In genomic region chr18:50559750-50560680, GRCh38 we compare ENCODE assay signal across 8 cellular contexts. TPM values are rescaled to one million over a fixed set of nuclear protein-coding genes. Genes with fewer than 3 reads are reported as not detected.
A peak's percentile ranks its signal among the peaks of the same experiment; 100 is the strongest.
DNase-seq lines count a peak whose midpoint lies in the region; ATAC-seq, FAIRE-seq and TF ChIP-seq lines count a peak whose summit lies in the region.

Gene MAPK4 (plus strand): TSS chr18:50560087. CDS start chr18:50663959, 103,872 bp downstream.

- peak; percentile 80 for ATAC-seq in GM21723 (IDR thresholded peaks at IDR 0.05; ENCODE audit: unreplicated experiment)
- no peak for ATAC-seq in GM19455 (IDR thresholded peaks at IDR 0.05; ENCODE audit: unreplicated experiment)

- TF ChIP-seq CTCF in kidney (IDR thresholded peaks at IDR 0.05; ENCODE audit: borderline replicate concordance, extremely low read depth, insufficient read depth) (no peak), spleen (IDR thresholded peaks at IDR 0.05 in 8 of 11, conservative IDR thresholded peaks at IDR 0.05 in 3 of 11) (no peak)

- no peak for TF ChIP-seq POLR2A in spleen (IDR thresholded peaks at IDR 0.05)

- no peak for FAIRE-seq in kidney (lab: Jason Lieb, UNC)

- intact Hi-C loops in kidney (cut with DNase I), result no loop called here
- intact Hi-C loops in spleen (cut with DNase I; ENCODE audit: low total_unique reads), result no loop called here

- H3K4me3 ChIP-seq in kidney (ENCODE audit: low read length in 2 of 2) (peak within 1 kb of the TSS; percentile 36 to 76), spleen (peak within 1 kb of the TSS; percentile 30 to 67 (median 40))

- peak within 1 kb of the TSS; percentile 85 for H3K27ac ChIP-seq in caudate nucleus (ENCODE audit: low read depth, low read length)
- H3K27ac ChIP-seq in kidney (ENCODE audit: low read depth in 2 of 2, low read length in 2 of 2), result peak within 1 kb of the TSS; percentile 28 to 63
- H3K27ac ChIP-seq in spleen, result no peak within 1 kb of the TSS

- no peaks in the 10 kb centered on the region for H3K9me3 ChIP-seq in ES-I3 (ENCODE audit: control insufficient read depth, insufficient read depth, low read length)
- peaks cover 0 to 5% of the 10 kb centered on the region in 2 donors for H3K9me3 ChIP-seq in kidney (ENCODE audit: control insufficient read depth in 1 of 2, low read length in 2 of 2)
- peaks cover 0 to 18% (median 10%) of the 10 kb centered on the region in 8 donors for H3K9me3 ChIP-seq in spleen

- H3K4me1 ChIP-seq in ES-I3 (ENCODE audit: insufficient read depth, low read length) (no peaks in the 10 kb centered on the region), kidney (ENCODE audit: control insufficient read depth in 1 of 2, insufficient read depth in 1 of 2, low read depth in 1 of 2, low read length in 2 of 2) (peaks cover 0 to 5% of the 10 kb centered on the region in 2 donors), spleen (peaks cover 10 to 24% (median 18%) of the 10 kb centered on the region in 6 donors)

- H3K9ac ChIP-seq in ES-I3 (ENCODE audit: low read depth, low read length) (peak within 1 kb of the TSS; percentile 79), kidney (ENCODE audit: low read length in 2 of 2) (peak within 1 kb of the TSS; percentile 61 to 73)

- DNase-seq in NCI-H526 treated with DMSO at 0.1 percent for 48 hours (lab: John Stamatoyannopoulos, UW), result peak; percentile 40
- DNase-seq in caudate nucleus (lab: John Stamatoyannopoulos, UW), result peak in 31 of 61 donors; percentile 18 to 78 (median 36)
- DNase-seq in kidney, result peak; percentile 84
- peak; percentile 72 for DNase-seq in spleen
- DNase-seq in AML-193 (lab: John Stamatoyannopoulos, UW), result no peak

- H3K27me3 ChIP-seq in spleen (replicated peaks in 1 of 7), result peaks cover 7 to 87% (median 50%) of the 10 kb centered on the region in 7 donors

- 1 to 3% (median 1%) methylated on average over 46 to 110 of the region's 110 CpGs for WGBS in spleen, 5 donors

- no peaks in the 10 kb centered on the region for H3K36me3 ChIP-seq in ES-I3 (ENCODE audit: insufficient read depth, low read length)
- H3K36me3 ChIP-seq in kidney (ENCODE audit: control insufficient read depth in 1 of 2, insufficient read depth in 2 of 2, low read length in 2 of 2), result no peaks in the 10 kb centered on the region
- H3K36me3 ChIP-seq in spleen, result no peaks in the 10 kb centered on the region

RNA-seq across cellular contexts. Expression of gene MAPK4, which starts in this region (rescaled TPM):
- total RNA-seq in kidney (9.0 TPM), spleen (under 1 TPM in 4 of 7 donors, not detected in 3; 0.20 to 0.29 (median 0.22) TPM)
- polyA plus RNA-seq in kidney (ENCODE audit: insufficient read depth, low read depth, low replicate concordance) (9.2 TPM), spleen (under 1 TPM in 2 of 3 donors, not detected in 1; 0.02 to 0.03 TPM)

Comparison
In these comparisons a context has a peak if more than half of its experiments do, and no peak if none do; other contexts are left out.
1. Peak in DNase-seq and H3K4me3 ChIP-seq in spleen; RNA of the gene not detected or under 1 TPM.
2. DNase-seq: peak in NCI-H526 treated with DMSO at 0.1 percent for 48 hours (single experiment), caudate nucleus (31 of 61) and kidney (single experiment); none in AML-193 (0 of 2).
3. H3K27ac ChIP-seq: peak in caudate nucleus (single experiment) and kidney (2 of 2); none in spleen (0 of 8).